39 cellular contexts compared by ENCODE assay signal in genomic region chr4:54428940-54429339, GRCh38.
"Had no signal": no experiment of that assay in that cellular context is flagged by ENCODE, and none has a peak within 500 bp of the region (broad histone marks: within the 10 kb centered on the region; RNA-seq: fewer than 3 reads in every experiment).

No MANE protein-coding gene starts in this region.

- H3K27ac Mint-ChIP-seq: activated naive CD4-positive, alpha-beta T cell treated with anti-CD3 and anti-CD28 coated beads for 36 hours; activated naive CD4-positive, alpha-beta T cell treated with anti-CD3 and anti-CD28 coated beads, Interleukin-2, amount 10 ng/mL, durations not matched to agents 7 days and 5 days; activated naive CD4-positive, alpha-beta T cell treated with anti-CD3 and anti-CD28 coated beads, Interleukin-2, amount 50 U/mL, for 24 hours; activated naive CD4-positive, alpha-beta T cell treated with anti-CD3 and anti-CD28 coated beads, Interleukin-2, amount 50 U/mL, for 72 hours; activated naive CD8-positive, alpha-beta T cell; activated naive CD8-positive, alpha-beta T cell treated with anti-CD3 and anti-CD28 coated beads for 36 hours; activated naive CD8-positive, alpha-beta T cell treated with anti-CD3 and anti-CD28 coated beads, Interleukin-2, amount 10 ng/mL, durations not matched to agents 7 days and 5 days; activated naive CD8-positive, alpha-beta T cell treated with anti-CD3 and anti-CD28 coated beads, Interleukin-2, amount 50 U/mL, for 24 hours; activated T-cell treated with anti-CD3 and anti-CD28 coated beads, Interleukin-2, amount 50 U/mL, for 72 hours; activated T-helper 1 cell treated with anti-CD3 and anti-CD28 coated beads, Interleukin-12 subunit alpha, Interleukin-12 subunit beta, Interleukin-2, Interleukin-4 antibody, amounts not matched to agents 30 ng/mL and 10 ng/mL and 1 ng/mL, durations not matched to agents 14 hours and 24 hours and 36 hours; activated T-helper 17 cell treated with anti-CD3 and anti-CD28 coated beads, Interleukin-2, amount 50 U/mL, for 72 hours; activated T-helper 2 cell treated with anti-CD3 and anti-CD28 coated beads, Interferon-gamma antibody, Interleukin-2, Interleukin-4, amounts not matched to agents 10 μg/mL and 5 μg/mL and 100 μg/mL, durations not matched to agents 14 hours and 24 hours and 36 hours; brain had no signal

- H3K27me3 ChIP-seq: ascending aorta, body of pancreas, brain microvascular endothelial cell, breast epithelium had no signal

- H3K36me3 ChIP-seq: adrenal gland, ascending aorta, brain microvascular endothelial cell, breast epithelium, cardiac muscle cell had no signal

- H3K4me3 ChIP-seq: adrenal gland, ascending aorta, body of pancreas, breast epithelium, cardiac muscle cell had no signal

- DNase-seq: activated effector memory CD4-positive, alpha-beta T cell treated with anti-CD3 and anti-CD28 coated beads, Interleukin-2, amount 50 U/mL, for 16 hours; activated effector memory CD4-positive, alpha-beta T cell treated with Interleukin-2 at 50 U/mL for 16 hours; activated gamma-delta T cell; activated gamma-delta T cell treated with Interleukin-2 at 50 U/mL for 16 hours; activated naive CD4-positive, alpha-beta T cell; activated naive CD4-positive, alpha-beta T cell treated with anti-CD3 and anti-CD28 coated beads for 36 hours; activated naive CD4-positive, alpha-beta T cell treated with anti-CD3 and anti-CD28 coated beads, Interleukin-2, amount 10 ng/mL, durations not matched to agents 7 days and 5 days; activated naive CD4-positive, alpha-beta T cell treated with anti-CD3 and anti-CD28 coated beads, Interleukin-2, amount 50 U/mL, for 16 hours; activated naive CD4-positive, alpha-beta T cell treated with Interleukin-2 at 50 U/mL for 16 hours; activated naive CD8-positive, alpha-beta T cell treated with anti-CD3 and anti-CD28 coated beads for 36 hours; activated naive CD8-positive, alpha-beta T cell treated with anti-CD3 and anti-CD28 coated beads, Interleukin-2, amount 10 ng/mL, durations not matched to agents 7 days and 5 days; activated naive CD8-positive, alpha-beta T cell treated with anti-CD3 and anti-CD28 coated beads, Interleukin-2, amount 50 U/mL, for 24 hours; activated T-cell treated with anti-CD3 and anti-CD28 coated beads, Interleukin-2, amount 50 U/mL, for 4 hours; activated T-cell treated with anti-CD3 and anti-CD28 coated beads, Interleukin-2, amount 50 U/mL, for 48 hours; activated T-cell treated with anti-CD3 and anti-CD28 coated beads, Interleukin-2, amount 50 U/mL, for 72 hours; adrenal gland; amniotic stem cell; amygdala; anterior cingulate cortex; aorta; body of pancreas; brain microvascular endothelial cell; caudate nucleus; central memory CD4-positive, alpha-beta T cell; cerebellar nuclear complex had no signal

- H3K4me3 Mint-ChIP-seq: activated naive CD4-positive, alpha-beta T cell treated with anti-CD3 and anti-CD28 coated beads for 36 hours; activated naive CD4-positive, alpha-beta T cell treated with anti-CD3 and anti-CD28 coated beads, Interleukin-2, amount 10 ng/mL, durations not matched to agents 7 days and 5 days; activated naive CD4-positive, alpha-beta T cell treated with anti-CD3 and anti-CD28 coated beads, Interleukin-2, amount 50 U/mL, for 24 hours; activated naive CD8-positive, alpha-beta T cell; activated naive CD8-positive, alpha-beta T cell treated with anti-CD3 and anti-CD28 coated beads for 36 hours; activated naive CD8-positive, alpha-beta T cell treated with anti-CD3 and anti-CD28 coated beads, Interleukin-2, amount 10 ng/mL, durations not matched to agents 7 days and 5 days; activated naive CD8-positive, alpha-beta T cell treated with anti-CD3 and anti-CD28 coated beads, Interleukin-2, amount 50 U/mL, for 24 hours; activated T-cell treated with anti-CD3 and anti-CD28 coated beads, Interleukin-2, amount 50 U/mL, for 4 hours; activated T-cell treated with anti-CD3 and anti-CD28 coated beads, Interleukin-2, amount 50 U/mL, for 72 hours; activated T-helper 1 cell treated with anti-CD3 and anti-CD28 coated beads, Interleukin-12 subunit alpha, Interleukin-12 subunit beta, Interleukin-2, Interleukin-4 antibody, amounts not matched to agents 30 ng/mL and 10 ng/mL and 1 ng/mL, durations not matched to agents 14 hours and 24 hours and 36 hours; activated T-helper 17 cell treated with anti-CD3 and anti-CD28 coated beads, Interleukin-2, amount 50 U/mL, for 72 hours; brain; central memory CD8-positive, alpha-beta T cell had no signal

- H3K4me1 Mint-ChIP-seq: activated naive CD4-positive, alpha-beta T cell treated with anti-CD3 and anti-CD28 coated beads, Interleukin-2, amount 10 ng/mL, durations not matched to agents 7 days and 5 days; activated naive CD4-positive, alpha-beta T cell treated with anti-CD3 and anti-CD28 coated beads, Interleukin-2, amount 50 U/mL, for 24 hours; activated naive CD8-positive, alpha-beta T cell treated with anti-CD3 and anti-CD28 coated beads for 36 hours; activated naive CD8-positive, alpha-beta T cell treated with anti-CD3 and anti-CD28 coated beads, Interleukin-2, amount 10 ng/mL, durations not matched to agents 7 days and 5 days; activated naive CD8-positive, alpha-beta T cell treated with anti-CD3 and anti-CD28 coated beads, Interleukin-2, amount 50 U/mL, for 24 hours; activated T-helper 17 cell treated with anti-CD3 and anti-CD28 coated beads, Interleukin-2, amount 50 U/mL, for 72 hours; brain; central memory CD8-positive, alpha-beta T cell had no signal

- H3K9me3 ChIP-seq: adrenal gland, ascending aorta, body of pancreas, breast epithelium had no signal

- H3K36me3 Mint-ChIP-seq: activated naive CD4-positive, alpha-beta T cell treated with anti-CD3 and anti-CD28 coated beads, Interleukin-2, amount 10 ng/mL, durations not matched to agents 7 days and 5 days; activated naive CD4-positive, alpha-beta T cell treated with anti-CD3 and anti-CD28 coated beads, Interleukin-2, amount 50 U/mL, for 24 hours; activated naive CD4-positive, alpha-beta T cell treated with anti-CD3 and anti-CD28 coated beads, Interleukin-2, amount 50 U/mL, for 72 hours; activated naive CD8-positive, alpha-beta T cell; activated naive CD8-positive, alpha-beta T cell treated with anti-CD3 and anti-CD28 coated beads for 36 hours; activated naive CD8-positive, alpha-beta T cell treated with anti-CD3 and anti-CD28 coated beads, Interleukin-2, amount 10 ng/mL, durations not matched to agents 7 days and 5 days; brain had no signal

- H3K9me3 Mint-ChIP-seq: activated naive CD4-positive, alpha-beta T cell treated with anti-CD3 and anti-CD28 coated beads for 36 hours; activated naive CD4-positive, alpha-beta T cell treated with anti-CD3 and anti-CD28 coated beads, Interleukin-2, amount 10 ng/mL, durations not matched to agents 7 days and 5 days; activated naive CD4-positive, alpha-beta T cell treated with anti-CD3 and anti-CD28 coated beads, Interleukin-2, amount 50 U/mL, for 24 hours; activated naive CD4-positive, alpha-beta T cell treated with anti-CD3 and anti-CD28 coated beads, Interleukin-2, amount 50 U/mL, for 72 hours; activated naive CD8-positive, alpha-beta T cell treated with anti-CD3 and anti-CD28 coated beads for 36 hours; activated naive CD8-positive, alpha-beta T cell treated with anti-CD3 and anti-CD28 coated beads, Interleukin-2, amount 10 ng/mL, durations not matched to agents 7 days and 5 days; activated naive CD8-positive, alpha-beta T cell treated with anti-CD3 and anti-CD28 coated beads, Interleukin-2, amount 50 U/mL, for 24 hours; activated T-cell treated with anti-CD3 and anti-CD28 coated beads, Interleukin-2, amount 50 U/mL, for 4 hours; activated T-cell treated with anti-CD3 and anti-CD28 coated beads, Interleukin-2, amount 50 U/mL, for 72 hours; activated T-helper 1 cell treated with anti-CD3 and anti-CD28 coated beads, Interleukin-12 subunit alpha, Interleukin-12 subunit beta, Interleukin-2, Interleukin-4 antibody, amounts not matched to agents 30 ng/mL and 10 ng/mL and 1 ng/mL, durations not matched to agents 14 hours and 24 hours and 36 hours; activated T-helper 17 cell treated with anti-CD3 and anti-CD28 coated beads, Interleukin-2, amount 50 U/mL, for 72 hours; activated T-helper 2 cell treated with anti-CD3 and anti-CD28 coated beads, Interferon-gamma antibody, Interleukin-2, Interleukin-4, amounts not matched to agents 10 μg/mL and 5 μg/mL and 100 μg/mL, durations not matched to agents 14 hours and 24 hours and 36 hours had no signal

- H3K27ac ChIP-seq: adrenal gland, ascending aorta, body of pancreas, brain microvascular endothelial cell, breast epithelium, cardiac muscle cell had no signal

- ATAC-seq: activated naive CD4-positive, alpha-beta T cell treated with anti-CD3 and anti-CD28 coated beads, Interleukin-2, amount 50 U/mL, for 72 hours; activated naive CD8-positive, alpha-beta T cell treated with anti-CD3 and anti-CD28 coated beads, Interleukin-2, amount 50 U/mL, for 24 hours; activated T-cell treated with anti-CD3 and anti-CD28 coated beads, Interleukin-2, amount 50 U/mL, for 4 hours; activated T-cell treated with anti-CD3 and anti-CD28 coated beads, Interleukin-2, amount 50 U/mL, for 72 hours; activated T-helper 17 cell treated with anti-CD3 and anti-CD28 coated beads, Interleukin-2, amount 50 U/mL, for 72 hours; body of pancreas had no signal

- FAIRE-seq: astrocyte, bronchial epithelial cell, colon had no signal

- H3K4me1 ChIP-seq: adrenal gland, ascending aorta, body of pancreas, breast epithelium had no signal
